Comparison of ENCODE assay signal across 8 cellular contexts in genomic region chr1:149792912-149793521, GRCh38. TPM values are rescaled to one million over a fixed set of nuclear protein-coding genes. Genes with fewer than 3 reads are reported as not detected.
DNase-seq lines count a peak whose midpoint lies in the region; ATAC-seq and TF ChIP-seq lines count a peak whose summit lies in the region.
"Not testable (repeated sequence)": the region's sequence is repeated elsewhere in the genome, so short reads cannot be mapped to it uniquely, and the experiment has no call there.

No MANE protein-coding gene starts in this region.

- H3K27ac Mint-ChIP-seq in activated CD4-positive, alpha-beta memory T cell treated with anti-CD3 and anti-CD28 coated beads, Interleukin-2, amount 10 ng/mL, durations not matched to agents 7 days and 5 days = not testable (repeated sequence)

- peak overlapping the region; percentile 60 for H3K4me3 Mint-ChIP-seq in activated CD4-positive, alpha-beta memory T cell treated with anti-CD3 and anti-CD28 coated beads, Interleukin-2, amount 10 ng/mL, durations not matched to agents 7 days and 5 days

- not testable (repeated sequence) for H3K9me3 ChIP-seq in BLaER1; ectodermal cell (ENCODE audit: control insufficient read depth, low read length); lower lobe of right lung

- H3K4me1 Mint-ChIP-seq in activated CD4-positive, alpha-beta memory T cell treated with anti-CD3 and anti-CD28 coated beads, Interleukin-2, amount 10 ng/mL, durations not matched to agents 7 days and 5 days = not testable (repeated sequence)

- H3K9ac ChIP-seq in BLaER1 = peak overlapping the region; percentile 38; the same call in 1 of the 2 replicates

- H3K36me3 ChIP-seq in BLaER1; ectodermal cell (ENCODE audit: control insufficient read depth, insufficient read depth, low read length); lower lobe of right lung: not testable (repeated sequence)

- not testable (repeated sequence) for H3K27me3 Mint-ChIP-seq in activated CD4-positive, alpha-beta memory T cell treated with anti-CD3 and anti-CD28 coated beads, Interleukin-2, amount 10 ng/mL, durations not matched to agents 7 days and 5 days

- WGBS in ectodermal cell, 2 experiments = 1% methylated on average over 32 to 33 of the region's 52 CpGs

- intact Hi-C loops in lower lobe of right lung (cut with DNase I) = not testable (repeated sequence)

- H3K4me1 ChIP-seq in BLaER1; ectodermal cell (ENCODE audit: control insufficient read depth, insufficient read depth, low read length); lower lobe of right lung: not testable (repeated sequence)

- peak; percentile 87 for ATAC-seq in GM19372 (IDR thresholded peaks at IDR 0.05; ENCODE audit: low read depth, unreplicated experiment)
- peak; percentile 84 for ATAC-seq in HG03439 (IDR thresholded peaks at IDR 0.05; ENCODE audit: unreplicated experiment)
- peak; percentile 97 to 98 for ATAC-seq in lower lobe of right lung

- H3K27me3 ChIP-seq in BLaER1; ectodermal cell (ENCODE audit: control insufficient read depth, insufficient read depth, low read length, poor library complexity, severe bottlenecking); lower lobe of right lung (ENCODE audit: low read depth): not testable (repeated sequence)

- H4K20me1 ChIP-seq in BLaER1 = not testable (repeated sequence)

- DNase-seq in NCI-H510A (lab: John Stamatoyannopoulos, UW) (peak; percentile 53), lower lobe of right lung (peak; percentile 85)
- DNase-seq in activated CD4-positive, alpha-beta memory T cell treated with anti-CD3 and anti-CD28 coated beads, Interleukin-2, amount 10 ng/mL, durations not matched to agents 7 days and 5 days = peak; percentile 85
- peak; percentile 83 for DNase-seq in stimulated activated CD4-positive, alpha-beta T cell treated with anti-CD3 and anti-CD28 coated beads, Interleukin-4, amount 100 ng/mL, for 1 hour

- POLR2A ChIA-PET in activated CD4-positive, alpha-beta memory T cell treated with anti-CD3 and anti-CD28 coated beads, Interleukin-2, amount 10 ng/mL, durations not matched to agents 7 days and 5 days (lab: Charles Lee) = not testable (repeated sequence)

- H3K9me3 Mint-ChIP-seq in activated CD4-positive, alpha-beta memory T cell treated with anti-CD3 and anti-CD28 coated beads, Interleukin-2, amount 10 ng/mL, durations not matched to agents 7 days and 5 days = not testable (repeated sequence)

- H3K4me3 ChIP-seq in BLaER1 = peak overlapping the region; percentile 64
- H3K4me3 ChIP-seq in ectodermal cell (ENCODE audit: insufficient read depth, low read depth, low read length) = peak overlapping the region; percentile 44
- H3K4me3 ChIP-seq in lower lobe of right lung = peak overlapping the region; percentile 62

- CTCF ChIA-PET in activated CD4-positive, alpha-beta memory T cell treated with anti-CD3 and anti-CD28 coated beads, Interleukin-2, amount 10 ng/mL, durations not matched to agents 7 days and 5 days (lab: Charles Lee) = not testable (repeated sequence)

- peak; percentile 34 for TF ChIP-seq CTCF in lower lobe of right lung (IDR thresholded peaks at IDR 0.05)

- H3K27ac ChIP-seq in BLaER1 = peak overlapping the region; percentile 44; the same call in 1 of the 2 replicates
- H3K27ac ChIP-seq in ectodermal cell (ENCODE audit: insufficient read depth, low read depth, low read length, poor library complexity, severe bottlenecking) = not testable (repeated sequence)
- H3K27ac ChIP-seq in lower lobe of right lung = peak overlapping the region; percentile 87

- H3K36me3 Mint-ChIP-seq in activated CD4-positive, alpha-beta memory T cell treated with anti-CD3 and anti-CD28 coated beads, Interleukin-2, amount 10 ng/mL, durations not matched to agents 7 days and 5 days (ENCODE audit: low read depth) = not testable (repeated sequence)

- H3K4me2 ChIP-seq in BLaER1 = peak overlapping the region; percentile 55

RNA-seq across cellular contexts. Expression of gene FCGR1A, which starts 10.5 kb away (rescaled TPM):
- 1 to 10 TPM in 1 of 2 experiments, under 1 TPM in 1; 0.58 to 1.1 TPM for total RNA-seq in activated CD4-positive, alpha-beta memory T cell treated with anti-CD3 and anti-CD28 coated beads, Interleukin-2, amount 10 ng/mL, durations not matched to agents 7 days and 5 days
- polyA plus RNA-seq in ectodermal cell (2013, experiment 1 of 4) = not detected
- not detected for polyA plus RNA-seq in ectodermal cell (2013, experiment 2 of 4)
- not detected for polyA plus RNA-seq in ectodermal cell (2013, experiment 3 of 4)
- polyA plus RNA-seq in ectodermal cell (2013, experiment 4 of 4) = not detected
- 65.3 TPM for total RNA-seq in lower lobe of right lung

Comparison
In these comparisons a context has a peak if more than half of its experiments do, and no peak if none do; other contexts are left out.
1. RNA of gene FCGR1A, which starts 10.5 kb away (total RNA-seq): 65.3 TPM in lower lobe of right lung (single experiment); 0.58 to 1.1 TPM in activated CD4-positive, alpha-beta memory T cell treated with anti-CD3 and anti-CD28 coated beads, Interleukin-2, amount 10 ng/mL, durations not matched to agents 7 days and 5 days; every median in the first group is over 10 times any median in the second.
2. Peak in every context shown above with its lines, with median percentiles within 50 percentile points of each other: H3K4me3 ChIP-seq, ATAC-seq and DNase-seq.